8 cellular contexts compared by ENCODE assay signal in genomic region chr16:53098526-53099317, GRCh38. TPM values are rescaled to one million over a fixed set of nuclear protein-coding genes. Genes with fewer than 3 reads are reported as not detected.
DNase-seq lines count a peak whose midpoint lies in the region; ATAC-seq and TF ChIP-seq lines count a peak whose summit lies in the region.

No MANE protein-coding gene starts in this region.

- H3K4me3 Mint-ChIP-seq in natural killer cell treated with Interleukin-12 subunit alpha and Interleukin-12 subunit beta and Interleukin-15 and Interleukin-18, amount 100 ng/mL, for 72 hours = peak overlapping the region; percentile 82

- peak; percentile 51 for TF ChIP-seq POLR2A in GM19193 (IDR thresholded peaks at IDR 0.05; ENCODE audit: extremely low read depth, insufficient read depth, insufficient read length)

- peak; percentile 60 for ATAC-seq in HG03378 (IDR thresholded peaks at IDR 0.05; ENCODE audit: unreplicated experiment)
- ATAC-seq in natural killer cell treated with Interleukin-12 subunit alpha and Interleukin-12 subunit beta and Interleukin-15 and Interleukin-18, amount 100 ng/mL, for 72 hours = peak; percentile 84 to 88

- H3K4me3 ChIP-seq in OCI-LY1 (ENCODE audit: low read depth, low read length, poor library complexity, severe bottlenecking) (peak overlapping the region; percentile 59), fibroblast of pulmonary artery (replicated peaks; ENCODE audit: low read depth, low read length) (peak overlapping the region; percentile 49), thymus (ENCODE audit: low read length) (peak overlapping the region; percentile 60)

- H3K9me2 ChIP-seq in OCI-LY1 (ENCODE audit: low read depth, low read length) = no peaks in the 10 kb centered on the region

- no peaks in the 10 kb centered on the region for H3K36me3 Mint-ChIP-seq in natural killer cell treated with Interleukin-12 subunit alpha and Interleukin-12 subunit beta and Interleukin-15 and Interleukin-18, amount 100 ng/mL, for 72 hours

- no peaks in the 10 kb centered on the region for H4K20me1 ChIP-seq in OCI-LY1 (ENCODE audit: insufficient read depth, low read length)

- H3K4me1 ChIP-seq in OCI-LY1 (ENCODE audit: insufficient read depth, low read length, severe bottlenecking) (peaks cover 34% of the 10 kb centered on the region), thymus (ENCODE audit: control insufficient read depth, insufficient read depth, low read length) (peaks cover 16% of the 10 kb centered on the region)

- no peaks in the 10 kb centered on the region for H3K27me3 ChIP-seq in OCI-LY1 (ENCODE audit: insufficient read depth, low read length)
- no peaks in the 10 kb centered on the region for H3K27me3 ChIP-seq in thymus (ENCODE audit: control insufficient read depth, insufficient read depth)

- peak overlapping the region; percentile 81 for H3K4me2 ChIP-seq in OCI-LY1 (ENCODE audit: low read length)

- peak overlapping the region; percentile 78 to 85 for H3K27ac Mint-ChIP-seq in natural killer cell treated with Interleukin-12 subunit alpha and Interleukin-12 subunit beta and Interleukin-15 and Interleukin-18, amount 100 ng/mL, for 72 hours

- peak overlapping the region; percentile 68 for H3K9ac ChIP-seq in OCI-LY1 (ENCODE audit: low read length)

- no peak overlapping the region for H2AFZ ChIP-seq in OCI-LY1 (ENCODE audit: low read length)

- 31% methylated on average over 16 of the region's 16 CpGs for WGBS in thymus

- H3K27me3 Mint-ChIP-seq in natural killer cell treated with Interleukin-12 subunit alpha and Interleukin-12 subunit beta and Interleukin-15 and Interleukin-18, amount 100 ng/mL, for 72 hours = no peaks in the 10 kb centered on the region

- H3K27ac ChIP-seq in C4-2B (peak overlapping the region; percentile 87), OCI-LY1 (ENCODE audit: low read depth, low read length, poor library complexity, severe bottlenecking) (peak overlapping the region; percentile 93), thymus (ENCODE audit: low read depth) (peak overlapping the region; percentile 83)

- H3K36me3 ChIP-seq in OCI-LY1 (ENCODE audit: insufficient read depth, low read length) (no peaks in the 10 kb centered on the region), thymus (ENCODE audit: control insufficient read depth, insufficient read depth) (no peaks in the 10 kb centered on the region)

- no peaks in the 10 kb centered on the region for H3F3A ChIP-seq in OCI-LY1 (ENCODE audit: insufficient read depth, low read length)

- peaks cover 28 to 31% of the 10 kb centered on the region in 2 donors for H3K4me1 Mint-ChIP-seq in natural killer cell treated with Interleukin-12 subunit alpha and Interleukin-12 subunit beta and Interleukin-15 and Interleukin-18, amount 100 ng/mL, for 72 hours (ENCODE audit: low read depth in 2 of 2)

- H3K9me3 ChIP-seq in OCI-LY1 (ENCODE audit: low read length) (no peaks in the 10 kb centered on the region), thymus (ENCODE audit: control insufficient read depth) (no peaks in the 10 kb centered on the region)

- H3K9me3 Mint-ChIP-seq in natural killer cell treated with Interleukin-12 subunit alpha and Interleukin-12 subunit beta and Interleukin-15 and Interleukin-18, amount 100 ng/mL, for 72 hours = no peaks in the 10 kb centered on the region

- H3K79me2 ChIP-seq in OCI-LY1 (ENCODE audit: insufficient read depth, low read length) = no peaks in the 10 kb centered on the region; the same call in 1 of the 2 replicates

- TF ChIP-seq CTCF in C4-2B (conservative IDR thresholded peaks at IDR 0.05) (no peak), OCI-LY1 (IDR thresholded peaks at IDR 0.05; ENCODE audit: low read length) (no peak), fibroblast of pulmonary artery (IDR thresholded peaks at IDR 0.05; ENCODE audit: low read length, missing control alignments) (no peak)

- peak; percentile 51 to 53 for DNase-seq in activated T-cell treated with anti-CD3 and anti-CD28 coated beads, Interleukin-2, amount 50 U/mL, for 48 hours
- DNase-seq in fibroblast of pulmonary artery (ENCODE audit: low read depth) = peak; percentile 99
- DNase-seq in natural killer cell treated with Interleukin-12 subunit alpha and Interleukin-12 subunit beta and Interleukin-15 and Interleukin-18, amount 100 ng/mL, for 72 hours (ENCODE audit: low spot score) = peak; percentile 71

RNA-seq across cellular contexts. Expression of gene CHD9, which starts 43.9 kb away (rescaled TPM):
- 10 to 100 TPM; 29.2 to 38.1 TPM for total RNA-seq in natural killer cell treated with Interleukin-12 subunit alpha and Interleukin-12 subunit beta and Interleukin-15 and Interleukin-18, amount 100 ng/mL, for 72 hours
- polyA plus RNA-seq in thymus = 15.3 TPM

RNA-seq across cellular contexts. Expression of gene CHD9NB, which starts 46.0 kb away (rescaled TPM):
- total RNA-seq in natural killer cell treated with Interleukin-12 subunit alpha and Interleukin-12 subunit beta and Interleukin-15 and Interleukin-18, amount 100 ng/mL, for 72 hours = under 1 TPM in 1 of 2 donors, not detected in 1; 0.17 TPM
- polyA plus RNA-seq in thymus = 0.84 TPM

Comparison
In these comparisons a context has a peak if more than half of its experiments do, and no peak if none do; other contexts are left out.
1. Peak in every context shown above with its lines: DNase-seq, ATAC-seq, H3K4me3 ChIP-seq and H3K27ac ChIP-seq.